26 cellular contexts compared by ENCODE assay signal in the genomic region with DNA sequence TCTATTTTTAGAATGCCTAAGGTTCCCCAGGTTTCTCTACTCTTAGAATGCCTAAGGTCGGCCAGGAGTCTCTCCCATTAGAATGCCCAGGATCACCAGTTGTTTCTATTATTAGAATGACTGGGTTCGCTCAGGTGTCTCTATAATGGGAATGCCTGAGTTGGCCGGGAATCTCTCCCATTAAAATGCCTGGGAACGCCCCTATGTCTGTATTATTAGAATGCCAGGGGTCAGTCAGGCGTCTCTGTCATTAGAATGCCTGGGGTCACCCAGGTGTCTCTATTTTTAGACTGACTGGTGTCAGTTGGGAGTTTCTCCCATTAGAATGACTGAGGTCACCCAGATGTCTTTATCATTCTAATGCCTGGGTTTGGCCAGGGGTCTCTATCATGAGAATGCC.
A peak's percentile ranks its signal among the peaks of the same experiment; 100 is the strongest.
DNase-seq lines count a peak whose midpoint lies in the region; ATAC-seq and TF ChIP-seq lines count a peak whose summit lies in the region.
"Had no signal": no experiment of that assay in that cellular context is flagged by ENCODE, and none has a peak within 500 bp of the region (broad histone marks: within the 10 kb centered on the region; RNA-seq: fewer than 3 reads in every experiment).

No MANE protein-coding gene starts in this region.

- no peak overlapping the region for H3K4me3 Mint-ChIP-seq in osteocyte (ENCODE audit: unreplicated experiment)
- H3K4me3 Mint-ChIP-seq: CD14-positive monocyte; CD4-positive, alpha-beta memory T cell; CD4-positive, CD25-positive, alpha-beta regulatory T cell; CD8-positive, alpha-beta memory T cell had no signal

- TF ChIP-seq EP300 in Ishikawa (IDR thresholded peaks at IDR 0.05; ENCODE audit: borderline replicate concordance), result no peak

- H3K27me3 ChIP-seq in RWPE2 (ENCODE audit: insufficient read depth, poor library complexity, severe bottlenecking), result no peaks in the 10 kb centered on the region
- H3K27me3 ChIP-seq in lung (ENCODE audit: control insufficient read depth, insufficient read depth), result no peaks in the 10 kb centered on the region
- H3K27me3 ChIP-seq in heart right ventricle, result no peaks in the 10 kb centered on the region
- H3K27me3 ChIP-seq: BE2C, BLaER1 had no signal

- intact Hi-C loops in heart right ventricle (cut with DNase I), result loop anchor here in 1 of 10 donors (10.0 kb wide), 1 partner anchor 57 kb away; no protein-coding TSS in a partner anchor

- no peaks in the 10 kb centered on the region for H3K36me3 ChIP-seq in RWPE2 (ENCODE audit: low read depth)
- H3K36me3 ChIP-seq in lung (ENCODE audit: control insufficient read depth in 2 of 2, insufficient read depth in 2 of 2, low read length in 2 of 2), result no peaks in the 10 kb centered on the region
- H3K36me3 ChIP-seq in heart right ventricle, result no peaks in the 10 kb centered on the region
- H3K36me3 ChIP-seq: BE2C, BLaER1 had no signal

- H3K9me3 ChIP-seq in RWPE2 (ENCODE audit: severe bottlenecking), result peaks cover 5% of the 10 kb centered on the region
- peaks cover 6 to 9% of the 10 kb centered on the region in 2 donors for H3K9me3 ChIP-seq in lung (ENCODE audit: control insufficient read depth in 2 of 2, insufficient read depth in 1 of 2, low read length in 1 of 2)
- peaks cover 0 to 95% (median 16%) of the 10 kb centered on the region in 11 donors for H3K9me3 ChIP-seq in heart right ventricle
- H3K9me3 ChIP-seq: BE2C had no signal

- H3K27ac ChIP-seq in RWPE2 (ENCODE audit: poor library complexity, severe bottlenecking) (no peak overlapping the region), lung (ENCODE audit: low read depth in 1 of 2, low read length in 1 of 2) (no peak overlapping the region), heart right ventricle (no peak overlapping the region)
- H3K27ac ChIP-seq: BLaER1 had no signal

- H3K27me3 Mint-ChIP-seq in osteocyte (ENCODE audit: unreplicated experiment), result no peaks in the 10 kb centered on the region
- H3K27me3 Mint-ChIP-seq: CD4-positive, alpha-beta memory T cell; CD4-positive, CD25-positive, alpha-beta regulatory T cell; CD8-positive, alpha-beta memory T cell had no signal

- 66 to 70% methylated on average over 5 of the region's 5 CpGs for WGBS in lung, 2 donors
- 54 to 56% methylated on average over 5 of the region's 5 CpGs for WGBS in heart right ventricle, 2 donors

- DNase-seq in RWPE2 (ENCODE audit: low spot score), result peak; percentile 3
- DNase-seq in lung (ENCODE audit: low spot score), result peak; percentile 21
- DNase-seq in osteocyte (ENCODE audit: extremely low spot score, unreplicated experiment), result peak; percentile 23
- DNase-seq in NCI-H2171 (lab: John Stamatoyannopoulos, UW), result no peak
- DNase-seq in heart right ventricle, result no peak
- DNase-seq in glomerular visceral epithelial cell (ENCODE audit: extremely low spot score), result no peak
- DNase-seq: 8988T; ACHN; BE2C; C1 segment of cervical spinal cord; CD4-positive, alpha-beta memory T cell; CD4-positive, CD25-positive, alpha-beta regulatory T cell; CD8-positive, alpha-beta memory T cell; COR-L47; DMS 273 treated with DMSO at 0.1 percent for 48 hours; DMS153; DMS53; DMS79; DND-41; EL; GDM1 had no signal

- no peak overlapping the region for H3K27ac Mint-ChIP-seq in osteocyte (ENCODE audit: unreplicated experiment)
- H3K27ac Mint-ChIP-seq: CD14-positive monocyte; CD4-positive, CD25-positive, alpha-beta regulatory T cell; CD8-positive, alpha-beta memory T cell had no signal

- H3K4me1 ChIP-seq in RWPE2 (ENCODE audit: insufficient read depth, poor library complexity, severe bottlenecking) (no peaks in the 10 kb centered on the region), lung (ENCODE audit: control insufficient read depth in 2 of 2, insufficient read depth in 2 of 2, low read length in 2 of 2) (no peaks in the 10 kb centered on the region), heart right ventricle (peaks cover 0 to 32% (median 6%) of the 10 kb centered on the region in 9 donors)
- H3K4me1 ChIP-seq: BE2C, BLaER1 had no signal

- no peaks in the 10 kb centered on the region for H3K36me3 Mint-ChIP-seq in osteocyte (ENCODE audit: unreplicated experiment)
- H3K36me3 Mint-ChIP-seq: CD14-positive monocyte; CD4-positive, CD25-positive, alpha-beta regulatory T cell; CD8-positive, alpha-beta memory T cell had no signal

- H3K4me3 ChIP-seq in RWPE2 (ENCODE audit: severe bottlenecking), result no peak overlapping the region
- H3K4me3 ChIP-seq in lung, result no peak overlapping the region
- no peak overlapping the region for H3K4me3 ChIP-seq in heart right ventricle
- H3K4me3 ChIP-seq: BLaER1, GM12878 had no signal

- no peaks in the 10 kb centered on the region for H3K4me1 Mint-ChIP-seq in osteocyte (ENCODE audit: unreplicated experiment)
- H3K4me1 Mint-ChIP-seq: CD14-positive monocyte; CD4-positive, alpha-beta memory T cell; CD4-positive, CD25-positive, alpha-beta regulatory T cell; CD8-positive, alpha-beta memory T cell had no signal

- ATAC-seq in RWPE2 (ENCODE audit: low read depth) (no peak), lung (ENCODE audit: insufficient read depth, low FRiP score) (no peak), HG03196 (IDR thresholded peaks at IDR 0.05; ENCODE audit: unreplicated experiment) (no peak), heart right ventricle (no peak)
- ATAC-seq: GM12878 had no signal

- H3K9me3 Mint-ChIP-seq in osteocyte (ENCODE audit: unreplicated experiment), result peaks cover 50% of the 10 kb centered on the region

- no peak for TF ChIP-seq RAD21 in Ishikawa (IDR thresholded peaks at IDR 0.05; ENCODE audit: low read depth)

- TF ChIP-seq CTCF in RWPE2 (IDR thresholded peaks at IDR 0.05; ENCODE audit: poor library complexity, severe bottlenecking) (no peak), lung (IDR thresholded peaks at IDR 0.05; ENCODE audit: control extremely low read depth, extremely low read depth) (no peak), osteocyte (IDR thresholded peaks at IDR 0.05) (no peak), heart right ventricle (IDR thresholded peaks at IDR 0.05) (no peak)

TF ChIP-seq in Ishikawa, 13 proteins besides CTCF, POLR2A, EP300 and RAD21:
- TF ChIP-seq NFIC (IDR thresholded peaks at IDR 0.05) (no peak), TCF12 (IDR thresholded peaks at IDR 0.05; ENCODE audit: low read depth) (peak; percentile 57; the same call in 1 of the 2 replicates), YY1 (IDR thresholded peaks at IDR 0.05; ENCODE audit: low read depth) (no peak), CEBPB (IDR thresholded peaks at IDR 0.05) (no peak), TAF1 (IDR thresholded peaks at IDR 0.05; ENCODE audit: low read depth) (no peak), ZBTB7A (IDR thresholded peaks at IDR 0.05; ENCODE audit: low read depth) (no peak), EGR1 (IDR thresholded peaks at IDR 0.05) (no peak), FOXM1 (IDR thresholded peaks at IDR 0.05; ENCODE audit: borderline replicate concordance, low read depth) (peak; percentile 62), CREB1 (IDR thresholded peaks at IDR 0.05; ENCODE audit: low read depth) (no peak), TEAD4 (IDR thresholded peaks at IDR 0.05) (peak; percentile 55; the same call in 1 of the 2 replicates)
- TF ChIP-seq, protein P1, sequence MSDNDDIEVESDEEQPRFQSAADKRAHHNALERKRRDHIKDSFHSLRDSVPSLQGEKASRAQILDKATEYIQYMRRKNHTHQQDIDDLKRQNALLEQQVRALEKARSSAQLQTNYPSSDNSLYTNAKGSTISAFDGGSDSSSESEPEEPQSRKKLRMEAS (IDR thresholded peaks at IDR 0.05), result no peak
- TF ChIP-seq, protein P2, sequence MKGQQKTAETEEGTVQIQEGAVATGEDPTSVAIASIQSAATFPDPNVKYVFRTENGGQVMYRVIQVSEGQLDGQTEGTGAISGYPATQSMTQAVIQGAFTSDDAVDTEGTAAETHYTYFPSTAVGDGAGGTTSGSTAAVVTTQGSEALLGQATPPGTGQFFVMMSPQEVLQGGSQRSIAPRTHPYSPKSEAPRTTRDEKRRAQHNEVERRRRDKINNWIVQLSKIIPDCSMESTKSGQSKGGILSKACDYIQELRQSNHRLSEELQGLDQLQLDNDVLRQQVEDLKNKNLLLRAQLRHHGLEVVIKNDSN (IDR thresholded peaks at IDR 0.05), result no peak
- TF ChIP-seq, protein P3, sequence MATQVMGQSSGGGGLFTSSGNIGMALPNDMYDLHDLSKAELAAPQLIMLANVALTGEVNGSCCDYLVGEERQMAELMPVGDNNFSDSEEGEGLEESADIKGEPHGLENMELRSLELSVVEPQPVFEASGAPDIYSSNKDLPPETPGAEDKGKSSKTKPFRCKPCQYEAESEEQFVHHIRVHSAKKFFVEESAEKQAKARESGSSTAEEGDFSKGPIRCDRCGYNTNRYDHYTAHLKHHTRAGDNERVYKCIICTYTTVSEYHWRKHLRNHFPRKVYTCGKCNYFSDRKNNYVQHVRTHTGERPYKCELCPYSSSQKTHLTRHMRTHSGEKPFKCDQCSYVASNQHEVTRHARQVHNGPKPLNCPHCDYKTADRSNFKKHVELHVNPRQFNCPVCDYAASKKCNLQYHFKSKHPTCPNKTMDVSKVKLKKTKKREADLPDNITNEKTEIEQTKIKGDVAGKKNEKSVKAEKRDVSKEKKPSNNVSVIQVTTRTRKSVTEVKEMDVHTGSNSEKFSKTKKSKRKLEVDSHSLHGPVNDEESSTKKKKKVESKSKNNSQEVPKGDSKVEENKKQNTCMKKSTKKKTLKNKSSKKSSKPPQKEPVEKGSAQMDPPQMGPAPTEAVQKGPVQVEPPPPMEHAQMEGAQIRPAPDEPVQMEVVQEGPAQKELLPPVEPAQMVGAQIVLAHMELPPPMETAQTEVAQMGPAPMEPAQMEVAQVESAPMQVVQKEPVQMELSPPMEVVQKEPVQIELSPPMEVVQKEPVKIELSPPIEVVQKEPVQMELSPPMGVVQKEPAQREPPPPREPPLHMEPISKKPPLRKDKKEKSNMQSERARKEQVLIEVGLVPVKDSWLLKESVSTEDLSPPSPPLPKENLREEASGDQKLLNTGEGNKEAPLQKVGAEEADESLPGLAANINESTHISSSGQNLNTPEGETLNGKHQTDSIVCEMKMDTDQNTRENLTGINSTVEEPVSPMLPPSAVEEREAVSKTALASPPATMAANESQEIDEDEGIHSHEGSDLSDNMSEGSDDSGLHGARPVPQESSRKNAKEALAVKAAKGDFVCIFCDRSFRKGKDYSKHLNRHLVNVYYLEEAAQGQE (IDR thresholded peaks at IDR 0.05; ENCODE audit: low read depth), result no peak

Comparison
In these comparisons a context has a peak if more than half of its experiments do, and no peak if none do; other contexts are left out.
1. DNase-seq: peak in RWPE2 (single experiment), lung (single experiment) and osteocyte (single experiment); none in NCI-H2171 (single experiment), heart right ventricle (0 of 2) and glomerular visceral epithelial cell (single experiment).